17 cellular contexts compared by ENCODE assay signal in the genomic region with DNA sequence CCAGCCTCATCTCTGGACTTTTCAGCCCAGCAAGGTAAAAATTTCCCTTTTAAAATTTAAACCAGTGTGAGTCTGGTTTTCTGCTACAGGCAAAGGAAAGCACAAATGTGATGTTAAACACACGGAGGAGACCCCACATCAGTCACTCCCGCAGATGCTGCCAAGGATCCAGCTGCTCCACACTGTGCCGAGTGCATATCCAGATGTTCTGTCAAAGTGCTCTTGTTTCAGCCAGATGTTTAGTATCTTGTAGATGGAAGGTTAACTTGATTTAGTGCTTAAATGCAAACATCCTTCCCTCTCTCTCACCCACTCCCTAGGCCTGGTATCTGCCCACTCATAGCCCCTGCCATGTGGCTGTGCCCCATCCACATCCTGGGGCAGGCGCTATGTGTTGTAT. TPM values are rescaled to one million over a fixed set of nuclear protein-coding genes. Genes with fewer than 3 reads are reported as not detected.
A peak's percentile ranks its signal among the peaks of the same experiment; 100 is the strongest.
DNase-seq lines count a peak whose midpoint lies in the region; ATAC-seq and TF ChIP-seq lines count a peak whose summit lies in the region.
"Had no signal": no experiment of that assay in that cellular context is flagged by ENCODE, and none has a peak within 500 bp of the region (broad histone marks: within the 10 kb centered on the region; RNA-seq: fewer than 3 reads in every experiment).

No MANE protein-coding gene starts in this region.

- CTCF ChIA-PET in HEK293 (lab: Yijun Ruan, JAX) = interaction anchor here (0.9 to 1.4 kb wide), 2 partner anchors 9 to 76 kb away, joined by 3 to 4 read pairs; no protein-coding TSS in a partner anchor

- no peaks in the 10 kb centered on the region for H3K27me3 ChIP-seq in lower lobe of right lung (ENCODE audit: low read depth)

- ATAC-seq in lower lobe of right lung (no peak), GM19452 (IDR thresholded peaks at IDR 0.05; ENCODE audit: unreplicated experiment) (no peak)
- ATAC-seq: activated T-helper 17 cell treated with anti-CD3 and anti-CD28 coated beads, Interleukin-2, amount 50 U/mL, for 72 hours; GM12878; left colon had no signal

- H3K4me3 ChIP-seq in HEK293 (ENCODE audit: low read depth, low read length) (no peak overlapping the region), lower lobe of right lung (no peak overlapping the region)
- H3K4me3 ChIP-seq: GM12878 had no signal

- no peak overlapping the region for H3K27ac ChIP-seq in HEK293 (ENCODE audit: extremely low read depth, low read depth, low read length)
- peak overlapping the region; percentile 21 for H3K27ac ChIP-seq in cingulate gyrus (ENCODE audit: low read depth, low read length)
- H3K27ac ChIP-seq in lower lobe of right lung = peak overlapping the region; percentile 68
- H3K27ac ChIP-seq in substantia nigra (ENCODE audit: low read depth, low read length, poor library complexity, severe bottlenecking) = peak overlapping the region; percentile 67

- POLR2A ChIA-PET in HEK293 (lab: Yijun Ruan, JAX) = no interaction called here

- H3K4me1 ChIP-seq in HEK293 (ENCODE audit: control insufficient read depth, insufficient read depth, low read length) = peaks cover 7% of the 10 kb centered on the region
- peaks cover 52% of the 10 kb centered on the region for H3K4me1 ChIP-seq in lower lobe of right lung

- no peak for TF ChIP-seq CTCF in HEK293 (tag by site-specific recombination; IDR thresholded peaks at IDR 0.05)
- no peak for TF ChIP-seq CTCF in lower lobe of right lung (IDR thresholded peaks at IDR 0.05)

- H3K36me3 ChIP-seq in HEK293 (ENCODE audit: control insufficient read depth in 2 of 2, insufficient read depth in 1 of 2, low read length in 2 of 2) = no peaks in the 10 kb centered on the region
- H3K36me3 ChIP-seq in lower lobe of right lung = no peaks in the 10 kb centered on the region

- intact Hi-C loops in lower lobe of right lung (cut with DNase I) = no loop called here

- DNase-seq in lower lobe of right lung (no peak), substantia nigra (lab: John Stamatoyannopoulos, UW) (no peak), midbrain (lab: John Stamatoyannopoulos, UW) (no peak), NCI-H345 treated with DMSO at 0.1 percent for 48 hours (lab: John Stamatoyannopoulos, UW; ENCODE audit: unreplicated experiment) (no peak), NCI-H2029 treated with DMSO at 0.1 percent for 48 hours (lab: John Stamatoyannopoulos, UW) (no peak)
- DNase-seq: activated B cell treated with CpG ODN at 0.5 μM for 24 hours; activated CD8-positive, alpha-beta memory T cell treated with anti-CD3 and anti-CD28 coated beads for 24 hours had no signal

- H3K9me3 ChIP-seq in HEK293 (ENCODE audit: control insufficient read depth, insufficient read depth, low read depth, low read length) = no peaks in the 10 kb centered on the region
- H3K9me3 ChIP-seq in lower lobe of right lung = no peaks in the 10 kb centered on the region

TF ChIP-seq in HEK293, 187 proteins besides CTCF, POLR2A, EP300 and RAD21:
- TF ChIP-seq SP2 (tag by site-specific recombination; IDR thresholded peaks at IDR 0.05) = no peak
- no peak for TF ChIP-seq ZNF610 (tag by site-specific recombination; IDR thresholded peaks at IDR 0.05; ENCODE audit: borderline replicate concordance)
- TF ChIP-seq, protein P1, sequence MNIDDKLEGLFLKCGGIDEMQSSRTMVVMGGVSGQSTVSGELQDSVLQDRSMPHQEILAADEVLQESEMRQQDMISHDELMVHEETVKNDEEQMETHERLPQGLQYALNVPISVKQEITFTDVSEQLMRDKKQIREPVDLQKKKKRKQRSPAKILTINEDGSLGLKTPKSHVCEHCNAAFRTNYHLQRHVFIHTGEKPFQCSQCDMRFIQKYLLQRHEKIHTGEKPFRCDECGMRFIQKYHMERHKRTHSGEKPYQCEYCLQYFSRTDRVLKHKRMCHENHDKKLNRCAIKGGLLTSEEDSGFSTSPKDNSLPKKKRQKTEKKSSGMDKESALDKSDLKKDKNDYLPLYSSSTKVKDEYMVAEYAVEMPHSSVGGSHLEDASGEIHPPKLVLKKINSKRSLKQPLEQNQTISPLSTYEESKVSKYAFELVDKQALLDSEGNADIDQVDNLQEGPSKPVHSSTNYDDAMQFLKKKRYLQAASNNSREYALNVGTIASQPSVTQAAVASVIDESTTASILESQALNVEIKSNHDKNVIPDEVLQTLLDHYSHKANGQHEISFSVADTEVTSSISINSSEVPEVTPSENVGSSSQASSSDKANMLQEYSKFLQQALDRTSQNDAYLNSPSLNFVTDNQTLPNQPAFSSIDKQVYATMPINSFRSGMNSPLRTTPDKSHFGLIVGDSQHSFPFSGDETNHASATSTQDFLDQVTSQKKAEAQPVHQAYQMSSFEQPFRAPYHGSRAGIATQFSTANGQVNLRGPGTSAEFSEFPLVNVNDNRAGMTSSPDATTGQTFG (tag by site-specific recombination; IDR thresholded peaks at IDR 0.05; ENCODE audit: borderline replicate concordance) = no peak
- TF ChIP-seq, protein P2, sequence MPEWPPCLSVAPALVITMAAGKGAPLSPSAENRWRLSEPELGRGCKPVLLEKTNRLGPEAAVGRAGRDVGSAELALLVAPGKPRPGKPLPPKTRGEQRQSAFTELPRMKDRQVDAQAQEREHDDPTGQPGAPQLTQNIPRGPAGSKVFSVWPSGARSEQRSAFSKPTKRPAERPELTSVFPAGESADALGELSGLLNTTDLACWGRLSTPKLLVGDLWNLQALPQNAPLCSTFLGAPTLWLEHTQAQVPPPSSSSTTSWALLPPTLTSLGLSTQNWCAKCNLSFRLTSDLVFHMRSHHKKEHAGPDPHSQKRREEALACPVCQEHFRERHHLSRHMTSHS (tag by site-specific recombination; IDR thresholded peaks at IDR 0.05) = no peak
- TF ChIP-seq ZFHX2 (tag by site-specific recombination; conservative IDR thresholded peaks at IDR 0.05) = 0 out of 2 replicates have a peak, but pooled peaks have one; percentile 30
- TF ChIP-seq ZNF843 (tag by site-specific recombination; IDR thresholded peaks at IDR 0.05) = no peak

RNA-seq across cellular contexts. Expression of a gene that starts 15.8 kb away (rescaled TPM):
- 44.9 TPM for total RNA-seq in lower lobe of right lung
- total RNA-seq: activated B cell treated with CpG ODN at 0.5 μM for 24 hours; activated T-helper 17 cell treated with anti-CD3 and anti-CD28 coated beads, Interleukin-2, amount 50 U/mL, for 72 hours; GM12878 had no signal

RNA-seq across cellular contexts. Expression of a gene that starts 43.8 kb away (rescaled TPM):
- total RNA-seq in lower lobe of right lung = 21.5 TPM
- total RNA-seq: dermis blood vessel endothelial cell, H1, renal cortical epithelial cell, RPMI7951 had no signal
